In the genomic region with DNA sequence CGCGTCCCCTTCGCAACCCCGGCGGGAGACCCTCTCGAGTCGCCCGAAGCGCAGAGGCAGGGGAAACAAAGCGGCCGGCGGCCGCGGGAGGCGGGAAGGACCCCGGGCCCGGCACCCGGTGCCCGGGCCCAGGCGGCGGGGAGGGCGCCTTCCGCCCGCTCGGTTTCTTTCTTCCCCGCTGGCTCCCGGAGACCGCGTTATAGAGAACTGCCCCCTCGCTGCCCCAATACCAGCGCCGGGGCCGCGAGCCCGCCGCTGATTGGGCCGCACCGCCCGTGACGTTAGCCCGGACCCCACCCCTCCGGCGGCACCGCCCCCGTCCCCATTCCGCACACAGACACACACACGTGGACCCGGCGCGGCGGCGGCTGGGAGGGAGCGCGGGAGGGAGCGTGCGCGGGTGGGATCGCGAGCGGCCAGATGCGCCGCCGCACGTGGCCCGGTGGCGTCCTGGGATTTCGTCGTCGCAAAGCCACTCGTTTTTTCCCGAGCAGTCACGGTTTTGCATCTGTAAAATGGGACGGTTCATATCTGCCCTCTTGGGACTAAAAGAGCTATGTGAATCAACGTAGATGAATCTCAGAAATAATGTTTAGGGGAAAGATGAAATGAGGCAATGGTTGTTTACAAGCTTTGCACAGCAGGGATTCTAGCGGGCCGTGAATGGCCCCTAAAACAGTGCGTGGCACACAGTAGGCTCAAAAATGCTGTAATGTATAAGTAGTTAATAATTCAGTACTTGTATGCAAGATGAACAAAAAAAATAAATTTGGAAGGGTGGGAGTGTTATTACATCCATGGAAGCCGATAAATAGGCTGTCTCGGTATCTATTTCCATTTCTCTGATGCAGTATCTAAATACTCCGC, we compare ENCODE assay signal across 1 cellular context.
A peak's percentile ranks its signal among the peaks of the same experiment; 100 is the strongest.
TF ChIP-seq lines count a peak whose summit lies in the region.

A gene (minus strand): TSS at position 209 of the 867 bp plus-strand sequence. CDS start 462 bp downstream, outside the sequence.

TF ChIP-seq in HepG2, 621 proteins besides CTCF, POLR2A, EP300 and RAD21 (continued from another document and continues in another):
- TF ChIP-seq, protein P1, sequence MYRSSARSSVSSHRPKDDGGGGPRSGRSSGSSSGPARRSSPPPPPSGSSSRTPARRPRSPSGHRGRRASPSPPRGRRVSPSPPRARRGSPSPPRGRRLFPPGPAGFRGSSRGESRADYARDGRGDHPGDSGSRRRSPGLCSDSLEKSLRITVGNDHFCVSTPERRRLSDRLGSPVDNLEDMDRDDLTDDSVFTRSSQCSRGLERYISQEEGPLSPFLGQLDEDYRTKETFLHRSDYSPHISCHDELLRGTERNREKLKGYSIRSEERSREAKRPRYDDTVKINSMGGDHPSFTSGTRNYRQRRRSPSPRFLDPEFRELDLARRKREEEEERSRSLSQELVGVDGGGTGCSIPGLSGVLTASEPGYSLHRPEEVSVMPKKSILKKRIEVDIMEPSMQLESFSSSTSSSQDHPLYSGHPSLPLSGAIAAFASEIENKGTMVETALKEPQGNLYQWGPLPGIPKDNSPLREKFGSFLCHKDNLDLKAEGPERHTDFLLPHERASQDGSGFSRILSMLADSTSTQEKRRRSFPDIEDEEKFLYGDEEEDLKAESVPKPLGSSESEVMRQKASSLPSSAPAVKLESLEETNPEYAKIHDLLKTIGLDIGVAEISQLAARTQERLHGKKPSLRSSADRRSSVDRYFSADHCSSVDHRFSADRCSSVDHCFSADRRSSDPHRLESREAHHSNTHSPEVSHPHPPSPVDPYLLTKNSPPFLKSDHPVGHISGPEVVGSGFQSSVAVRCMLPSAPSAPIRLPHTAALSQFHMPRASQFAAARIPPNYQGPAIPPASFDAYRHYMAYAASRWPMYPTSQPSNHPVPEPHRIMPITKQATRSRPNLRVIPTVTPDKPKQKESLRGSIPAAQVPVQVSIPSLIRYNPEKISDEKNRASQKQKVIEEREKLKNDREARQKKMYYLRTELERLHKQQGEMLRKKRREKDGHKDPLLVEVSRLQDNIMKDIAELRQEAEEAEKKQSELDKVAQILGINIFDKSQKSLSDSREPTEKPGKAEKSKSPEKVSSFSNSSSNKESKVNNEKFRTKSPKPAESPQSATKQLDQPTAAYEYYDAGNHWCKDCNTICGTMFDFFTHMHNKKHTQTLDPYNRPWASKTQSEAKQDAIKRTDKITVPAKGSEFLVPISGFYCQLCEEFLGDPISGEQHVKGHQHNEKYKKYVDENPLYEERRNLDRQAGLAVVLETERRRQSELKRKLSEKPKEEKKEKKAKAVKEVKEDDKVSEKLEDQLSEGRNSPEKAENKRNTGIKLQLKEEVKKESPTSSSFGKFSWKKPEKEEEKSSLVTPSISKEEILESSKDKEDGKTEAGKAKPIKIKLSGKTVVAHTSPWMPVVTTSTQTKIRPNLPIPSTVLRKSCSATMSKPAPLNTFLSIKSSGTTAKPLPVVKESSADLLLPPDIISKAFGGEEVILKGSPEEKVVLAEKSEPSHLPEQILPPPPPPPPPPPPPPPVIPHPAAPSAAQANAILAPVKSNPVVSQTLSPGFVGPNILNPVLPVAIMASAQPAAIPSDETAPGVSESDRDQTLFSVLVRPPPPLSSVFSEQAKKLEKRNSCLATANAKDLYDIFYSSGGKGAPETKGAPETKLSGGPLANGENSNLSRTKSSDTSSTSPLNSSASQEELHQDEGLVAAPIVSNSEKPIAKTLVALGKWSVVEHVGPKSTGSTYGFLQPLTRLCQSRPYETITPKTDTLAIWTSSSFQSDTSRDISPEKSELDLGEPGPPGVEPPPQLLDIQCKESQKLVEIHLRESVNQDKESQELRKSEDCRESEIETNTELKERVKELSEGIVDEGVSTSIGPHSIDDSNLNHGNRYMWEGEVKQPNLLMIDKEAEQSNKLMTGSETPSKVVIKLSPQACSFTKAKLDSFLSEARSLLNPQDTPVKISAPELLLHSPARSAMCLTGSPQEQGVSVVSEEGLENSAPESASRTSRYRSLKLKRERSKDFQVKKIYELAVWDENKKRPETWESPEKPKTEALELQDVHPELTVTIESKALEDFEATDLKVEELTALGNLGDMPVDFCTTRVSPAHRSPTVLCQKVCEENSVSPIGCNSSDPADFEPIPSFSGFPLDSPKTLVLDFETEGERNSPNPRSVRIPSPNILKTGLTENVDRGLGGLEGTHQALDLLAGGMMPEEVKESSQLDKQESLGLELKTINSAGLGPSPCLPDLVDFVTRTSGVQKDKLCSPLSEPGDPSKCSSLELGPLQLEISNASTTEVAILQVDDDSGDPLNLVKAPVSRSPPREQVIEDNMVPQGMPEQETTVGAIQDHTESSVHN (CRISPR knock-in tag; IDR thresholded peaks at IDR 0.05), result peak; percentile 96; the same call in 1 of the 2 replicates
- TF ChIP-seq, protein P2, sequence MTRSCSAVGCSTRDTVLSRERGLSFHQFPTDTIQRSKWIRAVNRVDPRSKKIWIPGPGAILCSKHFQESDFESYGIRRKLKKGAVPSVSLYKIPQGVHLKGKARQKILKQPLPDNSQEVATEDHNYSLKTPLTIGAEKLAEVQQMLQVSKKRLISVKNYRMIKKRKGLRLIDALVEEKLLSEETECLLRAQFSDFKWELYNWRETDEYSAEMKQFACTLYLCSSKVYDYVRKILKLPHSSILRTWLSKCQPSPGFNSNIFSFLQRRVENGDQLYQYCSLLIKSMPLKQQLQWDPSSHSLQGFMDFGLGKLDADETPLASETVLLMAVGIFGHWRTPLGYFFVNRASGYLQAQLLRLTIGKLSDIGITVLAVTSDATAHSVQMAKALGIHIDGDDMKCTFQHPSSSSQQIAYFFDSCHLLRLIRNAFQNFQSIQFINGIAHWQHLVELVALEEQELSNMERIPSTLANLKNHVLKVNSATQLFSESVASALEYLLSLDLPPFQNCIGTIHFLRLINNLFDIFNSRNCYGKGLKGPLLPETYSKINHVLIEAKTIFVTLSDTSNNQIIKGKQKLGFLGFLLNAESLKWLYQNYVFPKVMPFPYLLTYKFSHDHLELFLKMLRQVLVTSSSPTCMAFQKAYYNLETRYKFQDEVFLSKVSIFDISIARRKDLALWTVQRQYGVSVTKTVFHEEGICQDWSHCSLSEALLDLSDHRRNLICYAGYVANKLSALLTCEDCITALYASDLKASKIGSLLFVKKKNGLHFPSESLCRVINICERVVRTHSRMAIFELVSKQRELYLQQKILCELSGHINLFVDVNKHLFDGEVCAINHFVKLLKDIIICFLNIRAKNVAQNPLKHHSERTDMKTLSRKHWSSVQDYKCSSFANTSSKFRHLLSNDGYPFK (CRISPR knock-in tag; IDR thresholded peaks at IDR 0.05; ENCODE audit: borderline replicate concordance), result no peak
- TF ChIP-seq NR2F2 (IDR thresholded peaks at IDR 0.05; ENCODE audit: borderline replicate concordance, low read depth) (no peak), ZNF652 (CRISPR knock-in tag; IDR thresholded peaks at IDR 0.05; ENCODE audit: borderline replicate concordance, low read depth) (peak; percentile 24; the same call in 1 of the 2 replicates), STAG1 (CRISPR knock-in tag; IDR thresholded peaks at IDR 0.05) (peak; percentile 39), ZNF569 (CRISPR knock-in tag; IDR thresholded peaks at IDR 0.05; ENCODE audit: borderline replicate concordance) (no peak), ZNF383 (CRISPR knock-in tag; IDR thresholded peaks at IDR 0.05; ENCODE audit: borderline replicate concordance) (peak; percentile 62; the same call in 1 of the 2 replicates), ISL2 (CRISPR knock-in tag; IDR thresholded peaks at IDR 0.05) (peak; percentile 71; the same call in 1 of the 2 replicates), TARDBP (CRISPR knock-in tag; IDR thresholded peaks at IDR 0.05) (peak; percentile 77; the same call in 1 of the 2 replicates), ZNF501 (CRISPR knock-in tag; IDR thresholded peaks at IDR 0.05) (peak; percentile 88), ZMYM4 (CRISPR knock-in tag; IDR thresholded peaks at IDR 0.05) (peak; percentile 69), PRMT3 (CRISPR knock-in tag; IDR thresholded peaks at IDR 0.05; ENCODE audit: borderline replicate concordance, low read depth) (peak; percentile 96), ZNF598 (CRISPR knock-in tag; IDR thresholded peaks at IDR 0.05; ENCODE audit: borderline replicate concordance) (peak; percentile 90; the same call in 1 of the 2 replicates), AGO2 (optimal IDR thresholded peaks at IDR 0.05; ENCODE audit: low read depth, low read length) (peak; percentile 43), ZNF441 (CRISPR knock-in tag; IDR thresholded peaks at IDR 0.05; ENCODE audit: borderline replicate concordance) (0 out of 2 replicates have a peak, but pooled peaks have one; percentile 43), MEIS2 (CRISPR knock-in tag; IDR thresholded peaks at IDR 0.05) (peak; percentile 91), RELA (CRISPR knock-in tag; IDR thresholded peaks at IDR 0.05) (no peak; the same call in 1 of the 2 replicates)
- TF ChIP-seq, protein P3, sequence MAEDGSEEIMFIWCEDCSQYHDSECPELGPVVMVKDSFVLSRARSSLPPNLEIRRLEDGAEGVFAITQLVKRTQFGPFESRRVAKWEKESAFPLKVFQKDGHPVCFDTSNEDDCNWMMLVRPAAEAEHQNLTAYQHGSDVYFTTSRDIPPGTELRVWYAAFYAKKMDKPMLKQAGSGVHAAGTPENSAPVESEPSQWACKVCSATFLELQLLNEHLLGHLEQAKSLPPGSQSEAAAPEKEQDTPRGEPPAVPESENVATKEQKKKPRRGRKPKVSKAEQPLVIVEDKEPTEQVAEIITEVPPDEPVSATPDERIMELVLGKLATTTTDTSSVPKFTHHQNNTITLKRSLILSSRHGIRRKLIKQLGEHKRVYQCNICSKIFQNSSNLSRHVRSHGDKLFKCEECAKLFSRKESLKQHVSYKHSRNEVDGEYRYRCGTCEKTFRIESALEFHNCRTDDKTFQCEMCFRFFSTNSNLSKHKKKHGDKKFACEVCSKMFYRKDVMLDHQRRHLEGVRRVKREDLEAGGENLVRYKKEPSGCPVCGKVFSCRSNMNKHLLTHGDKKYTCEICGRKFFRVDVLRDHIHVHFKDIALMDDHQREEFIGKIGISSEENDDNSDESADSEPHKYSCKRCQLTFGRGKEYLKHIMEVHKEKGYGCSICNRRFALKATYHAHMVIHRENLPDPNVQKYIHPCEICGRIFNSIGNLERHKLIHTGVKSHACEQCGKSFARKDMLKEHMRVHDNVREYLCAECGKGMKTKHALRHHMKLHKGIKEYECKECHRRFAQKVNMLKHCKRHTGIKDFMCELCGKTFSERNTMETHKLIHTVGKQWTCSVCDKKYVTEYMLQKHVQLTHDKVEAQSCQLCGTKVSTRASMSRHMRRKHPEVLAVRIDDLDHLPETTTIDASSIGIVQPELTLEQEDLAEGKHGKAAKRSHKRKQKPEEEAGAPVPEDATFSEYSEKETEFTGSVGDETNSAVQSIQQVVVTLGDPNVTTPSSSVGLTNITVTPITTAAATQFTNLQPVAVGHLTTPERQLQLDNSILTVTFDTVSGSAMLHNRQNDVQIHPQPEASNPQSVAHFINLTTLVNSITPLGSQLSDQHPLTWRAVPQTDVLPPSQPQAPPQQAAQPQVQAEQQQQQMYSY (CRISPR knock-in tag; IDR thresholded peaks at IDR 0.05), result peak; percentile 69
- TF ChIP-seq, protein P4, sequence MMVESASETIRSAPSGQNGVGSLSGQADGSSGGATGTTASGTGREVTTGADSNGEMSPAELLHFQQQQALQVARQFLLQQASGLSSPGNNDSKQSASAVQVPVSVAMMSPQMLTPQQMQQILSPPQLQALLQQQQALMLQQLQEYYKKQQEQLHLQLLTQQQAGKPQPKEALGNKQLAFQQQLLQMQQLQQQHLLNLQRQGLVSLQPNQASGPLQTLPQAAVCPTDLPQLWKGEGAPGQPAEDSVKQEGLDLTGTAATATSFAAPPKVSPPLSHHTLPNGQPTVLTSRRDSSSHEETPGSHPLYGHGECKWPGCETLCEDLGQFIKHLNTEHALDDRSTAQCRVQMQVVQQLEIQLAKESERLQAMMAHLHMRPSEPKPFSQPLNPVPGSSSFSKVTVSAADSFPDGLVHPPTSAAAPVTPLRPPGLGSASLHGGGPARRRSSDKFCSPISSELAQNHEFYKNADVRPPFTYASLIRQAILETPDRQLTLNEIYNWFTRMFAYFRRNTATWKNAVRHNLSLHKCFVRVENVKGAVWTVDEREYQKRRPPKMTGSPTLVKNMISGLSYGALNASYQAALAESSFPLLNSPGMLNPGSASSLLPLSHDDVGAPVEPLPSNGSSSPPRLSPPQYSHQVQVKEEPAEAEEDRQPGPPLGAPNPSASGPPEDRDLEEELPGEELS (CRISPR knock-in tag; IDR thresholded peaks at IDR 0.05), result peak; percentile 78
- TF ChIP-seq, protein P5, sequence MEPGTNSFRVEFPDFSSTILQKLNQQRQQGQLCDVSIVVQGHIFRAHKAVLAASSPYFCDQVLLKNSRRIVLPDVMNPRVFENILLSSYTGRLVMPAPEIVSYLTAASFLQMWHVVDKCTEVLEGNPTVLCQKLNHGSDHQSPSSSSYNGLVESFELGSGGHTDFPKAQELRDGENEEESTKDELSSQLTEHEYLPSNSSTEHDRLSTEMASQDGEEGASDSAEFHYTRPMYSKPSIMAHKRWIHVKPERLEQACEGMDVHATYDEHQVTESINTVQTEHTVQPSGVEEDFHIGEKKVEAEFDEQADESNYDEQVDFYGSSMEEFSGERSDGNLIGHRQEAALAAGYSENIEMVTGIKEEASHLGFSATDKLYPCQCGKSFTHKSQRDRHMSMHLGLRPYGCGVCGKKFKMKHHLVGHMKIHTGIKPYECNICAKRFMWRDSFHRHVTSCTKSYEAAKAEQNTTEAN (CRISPR knock-in tag; conservative IDR thresholded peaks at IDR 0.05), result peak; percentile 82
- TF ChIP-seq, protein P6, sequence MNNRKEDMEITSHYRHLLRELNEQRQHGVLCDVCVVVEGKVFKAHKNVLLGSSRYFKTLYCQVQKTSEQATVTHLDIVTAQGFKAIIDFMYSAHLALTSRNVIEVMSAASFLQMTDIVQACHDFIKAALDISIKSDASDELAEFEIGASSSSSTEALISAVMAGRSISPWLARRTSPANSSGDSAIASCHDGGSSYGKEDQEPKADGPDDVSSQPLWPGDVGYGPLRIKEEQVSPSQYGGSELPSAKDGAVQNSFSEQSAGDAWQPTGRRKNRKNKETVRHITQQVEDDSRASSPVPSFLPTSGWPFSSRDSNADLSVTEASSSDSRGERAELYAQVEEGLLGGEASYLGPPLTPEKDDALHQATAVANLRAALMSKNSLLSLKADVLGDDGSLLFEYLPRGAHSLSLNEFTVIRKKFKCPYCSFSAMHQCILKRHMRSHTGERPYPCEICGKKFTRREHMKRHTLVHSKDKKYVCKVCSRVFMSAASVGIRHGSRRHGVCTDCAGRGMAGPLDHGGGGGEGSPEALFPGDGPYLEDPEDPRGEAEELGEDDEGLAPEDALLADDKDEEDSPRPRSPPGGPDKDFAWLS (CRISPR knock-in tag; IDR thresholded peaks at IDR 0.05; ENCODE audit: borderline replicate concordance), result no peak
- TF ChIP-seq, protein P7, sequence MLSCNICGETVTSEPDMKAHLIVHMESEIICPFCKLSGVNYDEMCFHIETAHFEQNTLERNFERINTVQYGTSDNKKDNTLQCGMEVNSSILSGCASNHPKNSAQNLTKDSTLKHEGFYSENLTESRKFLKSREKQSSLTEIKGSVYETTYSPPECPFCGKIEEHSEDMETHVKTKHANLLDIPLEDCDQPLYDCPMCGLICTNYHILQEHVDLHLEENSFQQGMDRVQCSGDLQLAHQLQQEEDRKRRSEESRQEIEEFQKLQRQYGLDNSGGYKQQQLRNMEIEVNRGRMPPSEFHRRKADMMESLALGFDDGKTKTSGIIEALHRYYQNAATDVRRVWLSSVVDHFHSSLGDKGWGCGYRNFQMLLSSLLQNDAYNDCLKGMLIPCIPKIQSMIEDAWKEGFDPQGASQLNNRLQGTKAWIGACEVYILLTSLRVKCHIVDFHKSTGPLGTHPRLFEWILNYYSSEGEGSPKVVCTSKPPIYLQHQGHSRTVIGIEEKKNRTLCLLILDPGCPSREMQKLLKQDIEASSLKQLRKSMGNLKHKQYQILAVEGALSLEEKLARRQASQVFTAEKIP (CRISPR knock-in tag; IDR thresholded peaks at IDR 0.05; ENCODE audit: borderline replicate concordance), result no peak
